ENCODE assay signal across 14 cellular contexts in the genomic region with DNA sequence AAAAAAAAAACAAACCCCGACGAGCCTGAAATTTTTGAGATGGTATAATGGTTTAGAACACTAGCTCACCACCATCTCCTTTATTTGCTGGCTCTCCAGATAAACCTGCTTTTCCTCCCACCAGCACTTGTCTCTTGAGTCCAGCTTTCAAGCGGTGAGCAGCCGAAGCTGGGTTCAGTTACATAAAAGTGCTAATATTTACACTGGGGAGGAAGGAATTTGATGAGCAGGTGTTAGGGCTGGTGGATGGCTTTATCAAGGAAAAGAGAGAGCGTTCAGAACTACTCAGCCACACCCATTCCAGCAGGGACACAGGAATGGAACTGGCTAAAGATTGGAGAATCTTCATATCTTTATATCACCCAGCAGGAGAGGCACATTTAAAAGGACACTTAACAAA. TPM values are rescaled to one million over a fixed set of nuclear protein-coding genes. Genes with fewer than 3 reads are reported as not detected.
DNase-seq lines count a peak whose midpoint lies in the region; ATAC-seq, FAIRE-seq and TF ChIP-seq lines count a peak whose summit lies in the region.
"Had no signal": no experiment of that assay in that cellular context is flagged by ENCODE, and none has a peak within 500 bp of the region (broad histone marks: within the 10 kb centered on the region; RNA-seq: fewer than 3 reads in every experiment).

No MANE protein-coding gene starts in this region.

- H3K9me3 Mint-ChIP-seq in GM23338, result peaks cover 28% of the 10 kb centered on the region

- H3K4me1 Mint-ChIP-seq in GM23338, result no peaks in the 10 kb centered on the region; the same call in 1 of the 3 replicates

- H3K27me3 ChIP-seq in testis, result no peaks in the 10 kb centered on the region
- H3K27me3 ChIP-seq in GM23338 (ENCODE audit: insufficient read depth), result no peaks in the 10 kb centered on the region

- peaks cover 8% of the 10 kb centered on the region; the same call in 1 of the 2 replicates for H3K9me2 ChIP-seq in GM23338 (ENCODE audit: insufficient read depth)

- H3K4me2 ChIP-seq in A549 (peak overlapping the region; percentile 57), GM23338 (no peak overlapping the region)

- no peak overlapping the region for H3K4me3 ChIP-seq in A549
- no peak overlapping the region for H3K4me3 ChIP-seq in testis
- H3K4me3 ChIP-seq in GM23338, result no peak overlapping the region

- POLR2A ChIA-PET in A549 (lab: Yijun Ruan, JAX), result no interaction called here

- H3K4me1 ChIP-seq in A549, result peaks cover 20% of the 10 kb centered on the region
- peaks cover 1% of the 10 kb centered on the region for H3K4me1 ChIP-seq in testis
- no peaks in the 10 kb centered on the region for H3K4me1 ChIP-seq in GM23338 (ENCODE audit: insufficient read depth)

- H3K27ac ChIP-seq in A549, result no peak overlapping the region; a peak in 2 of 6 replicates
- no peak overlapping the region for H3K27ac ChIP-seq in testis
- H3K27ac ChIP-seq in GM23338 (ENCODE audit: low read depth), result no peak overlapping the region

- intact Hi-C loops in testis (cut with DNase I; ENCODE audit: low total_unique reads), result no loop called here

- no peaks in the 10 kb centered on the region for H3K79me2 ChIP-seq in GM23338 (replicated peaks; ENCODE audit: insufficient read depth)

- no peak overlapping the region for H3K27ac Mint-ChIP-seq in GM23338

- H3F3A ChIP-seq in GM23338 (replicated peaks; ENCODE audit: low read depth), result no peaks in the 10 kb centered on the region

- ATAC-seq in A549 (peak; percentile 39 to 45; a peak in 2 of 6 replicates), left lobe of liver (peak; percentile 84), GM19463 (IDR thresholded peaks at IDR 0.05; ENCODE audit: unreplicated experiment) (no peak), GM23338 (no peak)

- DNase-seq in A549 (ENCODE audit: low read depth in 1 of 2, low spot score in 1 of 2) (peak; percentile 25 to 36), LoVo (ENCODE audit: low spot score) (peak; percentile 29), NCI-H526 (lab: John Stamatoyannopoulos, UW) (peak; percentile 57 to 77), left lobe of liver (ENCODE audit: low spot score) (no peak), NCI-H1694 treated with DMSO at 0.1 percent for 48 hours (lab: John Stamatoyannopoulos, UW) (no peak), testis (no peak), GM23338 (ENCODE audit: low spot score) (no peak)
- DNase-seq: activated CD4-positive, alpha-beta T cell treated with anti-CD3 and anti-CD28 coated beads, Interleukin-2, amount 50 U/mL, for 48 hours; NCI-H446; T-helper 9 cell had no signal

- H2AFZ ChIP-seq in GM23338, result no peak overlapping the region

- H3K36me3 ChIP-seq in testis (ENCODE audit: low read depth, missing control alignments) (no peaks in the 10 kb centered on the region), GM23338 (ENCODE audit: insufficient read depth) (no peaks in the 10 kb centered on the region; the same call in 1 of the 2 replicates)

- 21% methylated on average over 5 of the region's 5 CpGs for WGBS in A549 (ENCODE audit: missing lambda C conversion rate)
- 63 to 71% methylated on average over 5 of the region's 5 CpGs for WGBS in testis, 2 donors

- TF ChIP-seq POLR2A in A549 (IDR thresholded peaks at IDR 0.05; ENCODE audit: low read length) (no peak), testis (IDR thresholded peaks at IDR 0.05) (no peak)

- CTCF ChIA-PET in A549 (lab: Yijun Ruan, JAX), result interaction anchor here (0.8 to 1.6 kb wide), 3 partner anchors 11 to 113 kb away, joined by 3 to 7 read pairs (median 3); no protein-coding TSS in a partner anchor

- TF ChIP-seq CTCF in A549 (IDR thresholded peaks at IDR 0.05) (no peak), testis (IDR thresholded peaks at IDR 0.05) (no peak), GM23338 (conservative IDR thresholded peaks at IDR 0.05; ENCODE audit: low read depth in 2 of 2) (no peak)

- TF ChIP-seq EP300 in A549 (IDR thresholded peaks at IDR 0.05), result no peak

- peaks cover 3% of the 10 kb centered on the region for H3K27me3 Mint-ChIP-seq in GM23338 (ENCODE audit: insufficient read depth, low read depth, poor library complexity)

- H3K36me3 Mint-ChIP-seq in GM23338 (ENCODE audit: low read depth), result peaks cover 19% of the 10 kb centered on the region; the same call in 1 of the 3 replicates

- no peaks in the 10 kb centered on the region for H4K20me1 ChIP-seq in GM23338 (replicated peaks; ENCODE audit: insufficient read depth)

- no peak overlapping the region for H3K4me3 Mint-ChIP-seq in GM23338

- no peak for TF ChIP-seq RAD21 in A549 (conservative IDR thresholded peaks at IDR 0.05 in 1 of 2, IDR thresholded peaks at IDR 0.05 in 1 of 2)

- peaks cover 9% of the 10 kb centered on the region; the same call in 1 of the 3 replicates for H3K9me3 ChIP-seq in A549
- no peaks in the 10 kb centered on the region for H3K9me3 ChIP-seq in testis

- peak; percentile 85 for FAIRE-seq in A549 (lab: Jason Lieb, UNC)

TF ChIP-seq in A549, 52 proteins besides CTCF, POLR2A, EP300 and RAD21:
- TF ChIP-seq TP53 (CRISPR knock-in tag; IDR thresholded peaks at IDR 0.05) (no peak), CBX8 (IDR thresholded peaks at IDR 0.05) (no peak)
- TF ChIP-seq, protein P1, sequence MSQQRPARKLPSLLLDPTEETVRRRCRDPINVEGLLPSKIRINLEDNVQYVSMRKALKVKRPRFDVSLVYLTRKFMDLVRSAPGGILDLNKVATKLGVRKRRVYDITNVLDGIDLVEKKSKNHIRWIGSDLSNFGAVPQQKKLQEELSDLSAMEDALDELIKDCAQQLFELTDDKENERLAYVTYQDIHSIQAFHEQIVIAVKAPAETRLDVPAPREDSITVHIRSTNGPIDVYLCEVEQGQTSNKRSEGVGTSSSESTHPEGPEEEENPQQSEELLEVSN (IDR thresholded peaks at IDR 0.05; ENCODE audit: borderline replicate concordance, low read depth), result no peak

TF ChIP-seq in GM23338, 12 proteins besides CTCF, POLR2A, EP300 and RAD21 (continues in another document):
- TF ChIP-seq, protein P2, sequence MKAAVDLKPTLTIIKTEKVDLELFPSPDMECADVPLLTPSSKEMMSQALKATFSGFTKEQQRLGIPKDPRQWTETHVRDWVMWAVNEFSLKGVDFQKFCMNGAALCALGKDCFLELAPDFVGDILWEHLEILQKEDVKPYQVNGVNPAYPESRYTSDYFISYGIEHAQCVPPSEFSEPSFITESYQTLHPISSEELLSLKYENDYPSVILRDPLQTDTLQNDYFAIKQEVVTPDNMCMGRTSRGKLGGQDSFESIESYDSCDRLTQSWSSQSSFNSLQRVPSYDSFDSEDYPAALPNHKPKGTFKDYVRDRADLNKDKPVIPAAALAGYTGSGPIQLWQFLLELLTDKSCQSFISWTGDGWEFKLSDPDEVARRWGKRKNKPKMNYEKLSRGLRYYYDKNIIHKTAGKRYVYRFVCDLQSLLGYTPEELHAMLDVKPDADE (IDR thresholded peaks at IDR 0.05), result no peak
- TF ChIP-seq ZNF331 (CRISPR knock-in tag; IDR thresholded peaks at IDR 0.05; ENCODE audit: low read depth) (no peak), STAT1 (IDR thresholded peaks at IDR 0.05; ENCODE audit: unreplicated experiment) (no peak), EZH2 (IDR thresholded peaks at IDR 0.05; ENCODE audit: low read depth, unreplicated experiment) (no peak), POLR2AphosphoS5 (IDR thresholded peaks at IDR 0.05; ENCODE audit: low read depth) (no peak), JUNB (IDR thresholded peaks at IDR 0.05; ENCODE audit: unreplicated experiment) (no peak)
- TF ChIP-seq, protein P3, sequence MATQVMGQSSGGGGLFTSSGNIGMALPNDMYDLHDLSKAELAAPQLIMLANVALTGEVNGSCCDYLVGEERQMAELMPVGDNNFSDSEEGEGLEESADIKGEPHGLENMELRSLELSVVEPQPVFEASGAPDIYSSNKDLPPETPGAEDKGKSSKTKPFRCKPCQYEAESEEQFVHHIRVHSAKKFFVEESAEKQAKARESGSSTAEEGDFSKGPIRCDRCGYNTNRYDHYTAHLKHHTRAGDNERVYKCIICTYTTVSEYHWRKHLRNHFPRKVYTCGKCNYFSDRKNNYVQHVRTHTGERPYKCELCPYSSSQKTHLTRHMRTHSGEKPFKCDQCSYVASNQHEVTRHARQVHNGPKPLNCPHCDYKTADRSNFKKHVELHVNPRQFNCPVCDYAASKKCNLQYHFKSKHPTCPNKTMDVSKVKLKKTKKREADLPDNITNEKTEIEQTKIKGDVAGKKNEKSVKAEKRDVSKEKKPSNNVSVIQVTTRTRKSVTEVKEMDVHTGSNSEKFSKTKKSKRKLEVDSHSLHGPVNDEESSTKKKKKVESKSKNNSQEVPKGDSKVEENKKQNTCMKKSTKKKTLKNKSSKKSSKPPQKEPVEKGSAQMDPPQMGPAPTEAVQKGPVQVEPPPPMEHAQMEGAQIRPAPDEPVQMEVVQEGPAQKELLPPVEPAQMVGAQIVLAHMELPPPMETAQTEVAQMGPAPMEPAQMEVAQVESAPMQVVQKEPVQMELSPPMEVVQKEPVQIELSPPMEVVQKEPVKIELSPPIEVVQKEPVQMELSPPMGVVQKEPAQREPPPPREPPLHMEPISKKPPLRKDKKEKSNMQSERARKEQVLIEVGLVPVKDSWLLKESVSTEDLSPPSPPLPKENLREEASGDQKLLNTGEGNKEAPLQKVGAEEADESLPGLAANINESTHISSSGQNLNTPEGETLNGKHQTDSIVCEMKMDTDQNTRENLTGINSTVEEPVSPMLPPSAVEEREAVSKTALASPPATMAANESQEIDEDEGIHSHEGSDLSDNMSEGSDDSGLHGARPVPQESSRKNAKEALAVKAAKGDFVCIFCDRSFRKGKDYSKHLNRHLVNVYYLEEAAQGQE (IDR thresholded peaks at IDR 0.05; ENCODE audit: unreplicated experiment), result no peak

RNA-seq across cellular contexts. Expression of a gene that starts 6.6 kb away (rescaled TPM):
- not detected in 2 replicates for polyA plus RNA-seq in A549 (2011; rRNA removed)
- polyA plus RNA-seq in A549 (2012; cell fraction: cytosol; rRNA removed), result 0.01 TPM in 1 of 2 replicates, not detected in the other
- polyA plus RNA-seq in A549 (2012; cell fraction: nucleus; rRNA removed), result not detected in 2 replicates
- not detected in 3 replicates for polyA plus RNA-seq in A549 (2017; fragmentation: RNase III; extraction: RNeasy Plus Mini Kit Qiagen cat#74134 plus additional on column Dnase treatment)
- not detected in 2 replicates for polyA minus RNA-seq in A549 (2011; rRNA and poly(A)+ RNA removed)
- not detected for total RNA-seq in left lobe of liver
- under 1 TPM; 0.19 to 0.63 TPM for total RNA-seq in testis
- 1.5 TPM for polyA plus RNA-seq in testis (ENCODE audit: insufficient read depth, low read depth, low replicate concordance)
- not detected in 2 replicates for total RNA-seq in GM23338 (2014; rRNA removed; shearing (Covaris generic))
- polyA plus RNA-seq in GM23338 (2016; fragmentation: Nextera tagmentation; extraction: Ambion mirVana), result not detected in 2 replicates
- total RNA-seq: mononuclear cell, posterior vena cava, ureter had no signal

RNA-seq across cellular contexts. Expression of a gene that starts 18.8 kb away (rescaled TPM):
- polyA plus RNA-seq in A549 (2011; rRNA removed) (not detected in 2 replicates), A549 (2017; fragmentation: RNase III; extraction: RNeasy Plus Mini Kit Qiagen cat#74134 plus additional on column Dnase treatment) (not detected in 3 replicates), testis (ENCODE audit: insufficient read depth, low read depth, low replicate concordance) (not detected), GM23338 (2016; fragmentation: Nextera tagmentation; extraction: Ambion mirVana) (0.26 and 0.40 TPM in 2 replicates)
- not detected in 2 replicates for polyA plus RNA-seq in A549 (2012; cell fraction: cytosol; rRNA removed)
- not detected in 2 replicates for polyA plus RNA-seq in A549 (2012; cell fraction: nucleus; rRNA removed)
- polyA minus RNA-seq in A549 (2011; rRNA and poly(A)+ RNA removed), result not detected in 2 replicates
- total RNA-seq in left lobe of liver (not detected), testis (under 1 TPM in 1 of 2 donors, not detected in 1; 0.50 TPM)
- total RNA-seq in GM23338 (2014; rRNA removed; shearing (Covaris generic)), result 0.27 TPM in 1 of 2 replicates, not detected in the other
- total RNA-seq: mononuclear cell, posterior vena cava, ureter had no signal

Comparison
In these comparisons a context has a peak if more than half of its experiments do, and no peak if none do; other contexts are left out.
1. ATAC-seq: peak in A549 (2 of 2) and left lobe of liver (single experiment); none in GM19463 (single experiment) and GM23338 (single experiment).
2. DNase-seq: peak in A549 (2 of 2), LoVo (single experiment) and NCI-H526 (2 of 2); none in left lobe of liver (single experiment), NCI-H1694 treated with DMSO at 0.1 percent for 48 hours (single experiment), testis (single experiment) and GM23338 (single experiment).